ENCODE assay signal across 18 cellular contexts in the genomic region with DNA sequence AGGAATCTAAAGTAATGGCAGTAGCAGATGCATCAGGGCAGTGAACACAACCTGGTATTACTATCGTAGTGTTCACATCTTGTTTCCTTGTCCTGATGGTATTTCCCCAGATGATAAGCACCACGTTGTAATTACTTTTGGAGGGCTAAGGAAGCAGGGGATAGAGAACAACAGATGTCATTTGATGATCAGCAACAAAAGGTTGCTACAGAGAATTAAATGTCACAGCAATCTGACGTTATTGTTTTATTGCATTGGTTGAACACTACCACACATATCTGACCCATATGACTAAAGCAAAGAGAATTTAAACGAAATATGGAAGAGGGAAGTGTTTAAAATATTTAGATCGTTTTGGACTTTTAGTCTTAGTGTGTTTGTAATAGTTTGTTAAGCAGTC.
DNase-seq lines count a peak whose midpoint lies in the region; ATAC-seq and TF ChIP-seq lines count a peak whose summit lies in the region.
"Had no signal": no experiment of that assay in that cellular context is flagged by ENCODE, and none has a peak within 500 bp of the region (broad histone marks: within the 10 kb centered on the region; RNA-seq: fewer than 3 reads in every experiment).

No MANE protein-coding gene starts in this region.

- TF ChIP-seq CTCF in colonic mucosa (IDR thresholded peaks at IDR 0.05), result no peak
- no peak for TF ChIP-seq CTCF in transverse colon (IDR thresholded peaks at IDR 0.05)
- no peak for TF ChIP-seq CTCF in type B pancreatic cell (conservative IDR thresholded peaks at IDR 0.05)

- H3K4me3 ChIP-seq in colonic mucosa (no peak overlapping the region), transverse colon (no peak overlapping the region)
- H3K4me3 ChIP-seq: A549, GM23248, HAP-1 had no signal

- no peak overlapping the region for H3K27ac Mint-ChIP-seq in stimulated activated memory B cell treated with anti-CD40 and anti-IgM and Interleukin-4, amounts not matched to agents 10 μg/mL and 1 μg/mL and 100 μg/mL, for 72 hours
- no peak overlapping the region for H3K27ac Mint-ChIP-seq in type B pancreatic cell
- H3K27ac Mint-ChIP-seq: CD4-positive, alpha-beta T cell had no signal

- no peak for ATAC-seq in stimulated activated memory B cell treated with anti-CD40 and anti-IgM and Interleukin-4, amounts not matched to agents 10 μg/mL and 1 μg/mL and 100 μg/mL, for 72 hours
- ATAC-seq: A549, HepG2 had no signal

- H3K9me3 ChIP-seq in colonic mucosa (no peaks in the 10 kb centered on the region), transverse colon (no peaks in the 10 kb centered on the region)
- H3K9me3 ChIP-seq: A549, Caco-2, HAP-1 had no signal

- no peak for TF ChIP-seq EP300 in transverse colon (IDR thresholded peaks at IDR 0.05; ENCODE audit: low read depth)

- H3K9me3 Mint-ChIP-seq in stimulated activated memory B cell treated with anti-CD40 and anti-IgM and Interleukin-4, amounts not matched to agents 10 μg/mL and 1 μg/mL and 100 μg/mL, for 72 hours, result peaks cover 3% of the 10 kb centered on the region
- H3K9me3 Mint-ChIP-seq in type B pancreatic cell, result no peaks in the 10 kb centered on the region
- H3K9me3 Mint-ChIP-seq: CD4-positive, alpha-beta T cell had no signal

- no peak for TF ChIP-seq POLR2A in transverse colon (IDR thresholded peaks at IDR 0.05)

- intact Hi-C loops in colonic mucosa (cut with DNase I) (no loop called here), transverse colon (cut with DNase I; ENCODE audit: low total_unique reads) (no loop called here)

- H3K36me3 ChIP-seq in colonic mucosa (no peaks in the 10 kb centered on the region), transverse colon (no peaks in the 10 kb centered on the region)
- H3K36me3 ChIP-seq: HAP-1 had no signal

- H3K27ac ChIP-seq in colonic mucosa, result peak overlapping the region; percentile 56
- peak overlapping the region; percentile 9 to 67 (median 50) for H3K27ac ChIP-seq in transverse colon
- H3K27ac ChIP-seq: 22Rv1, A549, C4-2B, GM23248 had no signal

- no peaks in the 10 kb centered on the region for H3K27me3 Mint-ChIP-seq in stimulated activated memory B cell treated with anti-CD40 and anti-IgM and Interleukin-4, amounts not matched to agents 10 μg/mL and 1 μg/mL and 100 μg/mL, for 72 hours
- no peaks in the 10 kb centered on the region for H3K27me3 Mint-ChIP-seq in type B pancreatic cell
- H3K27me3 Mint-ChIP-seq: CD4-positive, alpha-beta T cell had no signal

- H3K4me1 ChIP-seq in colonic mucosa, result peaks cover 10% of the 10 kb centered on the region
- peaks cover 0 to 26% (median 13%) of the 10 kb centered on the region in 4 donors for H3K4me1 ChIP-seq in transverse colon
- H3K4me1 ChIP-seq: A549, Caco-2, HAP-1 had no signal

- no peak overlapping the region for H3K4me3 Mint-ChIP-seq in stimulated activated memory B cell treated with anti-CD40 and anti-IgM and Interleukin-4, amounts not matched to agents 10 μg/mL and 1 μg/mL and 100 μg/mL, for 72 hours
- H3K4me3 Mint-ChIP-seq in type B pancreatic cell, result no peak overlapping the region
- H3K4me3 Mint-ChIP-seq: CD4-positive, alpha-beta T cell had no signal

- DNase-seq in DMS 273 (lab: John Stamatoyannopoulos, UW; ENCODE audit: unreplicated experiment), result peak; percentile 1
- DNase-seq in DMS 273 treated with DMSO at 0.1 percent for 48 hours (lab: John Stamatoyannopoulos, UW), result no peak
- DNase-seq in NCI-H69 (lab: John Stamatoyannopoulos, UW), result peak; percentile 85
- DNase-seq in colonic mucosa, result no peak
- DNase-seq in transverse colon, result no peak
- DNase-seq in type B pancreatic cell (ENCODE audit: extremely low spot score, unreplicated experiment), result no peak
- DNase-seq: AML-193; Caco-2; CD4-positive, alpha-beta T cell; DMS79 treated with DMSO at 0.1 percent for 48 hours; GF-D8; GM23248 had no signal

- H3K36me3 Mint-ChIP-seq in stimulated activated memory B cell treated with anti-CD40 and anti-IgM and Interleukin-4, amounts not matched to agents 10 μg/mL and 1 μg/mL and 100 μg/mL, for 72 hours, result no peaks in the 10 kb centered on the region
- H3K36me3 Mint-ChIP-seq in type B pancreatic cell, result no peaks in the 10 kb centered on the region

- in situ Hi-C loops in transverse colon (cut with MboI; ENCODE audit: low pct_ligation_motif_present in 1 of 4, low pct_unique_long_range_greater_than_20kb in 1 of 4, low sequenced_read_pairs in 3 of 4), result no loop called here

- H3K27me3 ChIP-seq in colonic mucosa, result no peaks in the 10 kb centered on the region
- no peaks in the 10 kb centered on the region for H3K27me3 ChIP-seq in transverse colon

- no peaks in the 10 kb centered on the region for H3K4me1 Mint-ChIP-seq in stimulated activated memory B cell treated with anti-CD40 and anti-IgM and Interleukin-4, amounts not matched to agents 10 μg/mL and 1 μg/mL and 100 μg/mL, for 72 hours
- H3K4me1 Mint-ChIP-seq in type B pancreatic cell (ENCODE audit: unreplicated experiment), result peaks cover 4% of the 10 kb centered on the region

- WGBS in transverse colon (ENCODE audit: low coverage in 1 of 2), 2 donors, result 19 to 21% methylated on average over 5 of the region's 5 CpGs

- peak overlapping the region in 1 of 2 donors; percentile 35 for H3K9ac ChIP-seq in colonic mucosa (ENCODE audit: low read depth in 2 of 2, low read length in 2 of 2)
- H3K9ac ChIP-seq: GM23248 had no signal

Comparison
In these comparisons a context has a peak if more than half of its experiments do, and no peak if none do; other contexts are left out.
1. DNase-seq: peak in DMS 273 (single experiment) and NCI-H69 (single experiment); none in DMS 273 treated with DMSO at 0.1 percent for 48 hours (single experiment), colonic mucosa (single experiment), transverse colon (single experiment) and type B pancreatic cell (single experiment).